In the genomic region with DNA sequence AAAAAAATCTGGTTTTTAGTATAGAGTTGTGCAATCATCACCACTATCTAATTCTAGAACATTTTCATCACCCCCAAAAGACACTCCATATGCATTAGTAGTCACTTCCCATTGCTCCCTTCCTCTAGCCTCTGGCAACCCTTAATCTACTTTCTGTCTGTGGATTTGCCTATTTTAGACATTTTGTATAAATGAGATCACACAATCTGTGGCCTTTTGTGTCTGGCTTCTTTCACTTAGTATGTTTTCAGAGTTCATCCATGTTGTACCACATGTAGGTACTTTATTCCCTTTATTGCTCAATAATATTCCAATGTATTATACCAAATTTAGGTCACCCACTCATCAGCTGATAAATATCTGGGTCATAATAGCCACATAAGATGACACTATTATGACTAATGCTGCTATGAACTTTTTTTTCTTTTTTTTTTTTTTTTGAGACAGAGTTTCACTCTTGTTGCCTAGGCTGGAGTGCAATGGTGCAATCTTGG, we compare ENCODE assay signal across 18 cellular contexts.
DNase-seq lines count a peak whose midpoint lies in the region; ATAC-seq and TF ChIP-seq lines count a peak whose summit lies in the region.
"Had no signal": no experiment of that assay in that cellular context is flagged by ENCODE, and none has a peak within 500 bp of the region (broad histone marks: within the 10 kb centered on the region; RNA-seq: fewer than 3 reads in every experiment).

No MANE protein-coding gene starts in this region.

- no peaks in the 10 kb centered on the region for H3K27me3 Mint-ChIP-seq in activated CD4-positive, alpha-beta memory T cell treated with anti-CD3 and anti-CD28 coated beads for 36 hours
- H3K27me3 Mint-ChIP-seq in activated CD4-positive, alpha-beta memory T cell treated with anti-CD3 and anti-CD28 coated beads, Interleukin-2, amount 10 ng/mL, durations not matched to agents 7 days and 5 days = no peaks in the 10 kb centered on the region

- H3K4me3 Mint-ChIP-seq in activated CD4-positive, alpha-beta memory T cell treated with anti-CD3 and anti-CD28 coated beads for 36 hours = no peak overlapping the region
- H3K4me3 Mint-ChIP-seq in activated CD4-positive, alpha-beta memory T cell treated with anti-CD3 and anti-CD28 coated beads, Interleukin-2, amount 10 ng/mL, durations not matched to agents 7 days and 5 days = no peak overlapping the region
- H3K4me3 Mint-ChIP-seq in stimulated activated effector memory CD8-positive, alpha-beta T cell treated with anti-CD3 and anti-CD28 coated beads, Interleukin-12 subunit alpha, Interleukin-12 subunit beta, amount 100 ng/mL, for 72 hours = no peak overlapping the region

- intact Hi-C loops in activated CD4-positive, alpha-beta memory T cell treated with anti-CD3 and anti-CD28 coated beads for 36 hours (cut with micrococcal nuclease) = no loop called here

- TF ChIP-seq CTCF in epithelial cell of esophagus (IDR thresholded peaks at IDR 0.05; ENCODE audit: insufficient read depth, low read depth, low read length, missing control alignments) = no peak

- CTCF ChIA-PET in activated CD4-positive, alpha-beta memory T cell treated with anti-CD3 and anti-CD28 coated beads for 36 hours (lab: Charles Lee) = interaction anchor here (1.0 kb wide), 1 partner anchor 301 kb away, joined by 4 read pairs; no protein-coding TSS in a partner anchor
- CTCF ChIA-PET in activated CD4-positive, alpha-beta memory T cell treated with anti-CD3 and anti-CD28 coated beads, Interleukin-2, amount 10 ng/mL, durations not matched to agents 7 days and 5 days (lab: Charles Lee) = interaction anchor here (0.7 to 0.8 kb wide), 2 partner anchors 19 to 416 kb away, joined by 3 read pairs; no protein-coding TSS in a partner anchor

- peaks cover 26% of the 10 kb centered on the region for H3K4me1 Mint-ChIP-seq in activated CD4-positive, alpha-beta memory T cell treated with anti-CD3 and anti-CD28 coated beads for 36 hours (ENCODE audit: low read depth)
- H3K4me1 Mint-ChIP-seq in activated CD4-positive, alpha-beta memory T cell treated with anti-CD3 and anti-CD28 coated beads, Interleukin-2, amount 10 ng/mL, durations not matched to agents 7 days and 5 days = peaks cover 15% of the 10 kb centered on the region
- H3K4me1 Mint-ChIP-seq in stimulated activated effector memory CD8-positive, alpha-beta T cell treated with anti-CD3 and anti-CD28 coated beads, Interleukin-12 subunit alpha, Interleukin-12 subunit beta, amount 100 ng/mL, for 72 hours = peaks cover 15% of the 10 kb centered on the region

- H3K36me3 Mint-ChIP-seq in activated CD4-positive, alpha-beta memory T cell treated with anti-CD3 and anti-CD28 coated beads for 36 hours = peaks cover 18% of the 10 kb centered on the region
- peaks cover 10% of the 10 kb centered on the region for H3K36me3 Mint-ChIP-seq in activated CD4-positive, alpha-beta memory T cell treated with anti-CD3 and anti-CD28 coated beads, Interleukin-2, amount 10 ng/mL, durations not matched to agents 7 days and 5 days (ENCODE audit: low read depth)
- peaks cover 8% of the 10 kb centered on the region for H3K36me3 Mint-ChIP-seq in stimulated activated effector memory CD8-positive, alpha-beta T cell treated with anti-CD3 and anti-CD28 coated beads, Interleukin-12 subunit alpha, Interleukin-12 subunit beta, amount 100 ng/mL, for 72 hours

- H3K27ac Mint-ChIP-seq in activated CD4-positive, alpha-beta memory T cell treated with anti-CD3 and anti-CD28 coated beads for 36 hours = peak overlapping the region; percentile 3
- H3K27ac Mint-ChIP-seq in activated CD4-positive, alpha-beta memory T cell treated with anti-CD3 and anti-CD28 coated beads, Interleukin-2, amount 10 ng/mL, durations not matched to agents 7 days and 5 days = no peak overlapping the region
- H3K27ac Mint-ChIP-seq in stimulated activated effector memory CD8-positive, alpha-beta T cell treated with anti-CD3 and anti-CD28 coated beads, Interleukin-12 subunit alpha, Interleukin-12 subunit beta, amount 100 ng/mL, for 72 hours = no peak overlapping the region

- no peak overlapping the region for H3K4me3 ChIP-seq in epithelial cell of esophagus (ENCODE audit: low read length)
- H3K4me3 ChIP-seq: A549, tibial artery had no signal

- DNase-seq in activated CD4-positive, alpha-beta memory T cell treated with anti-CD3 and anti-CD28 coated beads for 36 hours = no peak
- DNase-seq in activated CD4-positive, alpha-beta memory T cell treated with anti-CD3 and anti-CD28 coated beads, Interleukin-2, amount 10 ng/mL, durations not matched to agents 7 days and 5 days = no peak
- DNase-seq in RPMI7951 (ENCODE audit: low read depth) (peak; percentile 36), epithelial cell of esophagus (ENCODE audit: low read depth) (peak; percentile 65), NCI-H526 (lab: John Stamatoyannopoulos, UW) (no peak), COLO829 (ENCODE audit: low spot score) (no peak)
- DNase-seq in stimulated activated effector memory CD8-positive, alpha-beta T cell treated with anti-CD3 and anti-CD28 coated beads, Interleukin-12 subunit alpha, Interleukin-12 subunit beta, amount 100 ng/mL, for 72 hours (ENCODE audit: low spot score in 2 of 2) = no peak
- DNase-seq in activated CD4-positive, alpha-beta T cell treated with anti-CD3 and anti-CD28 coated beads for 48 hours = no peak
- DNase-seq: activated CD8-positive, alpha-beta memory T cell treated with anti-CD3 and anti-CD28 coated beads, Interleukin-2, amount 50 U/mL, for 4 hours; central memory CD4-positive, alpha-beta T cell; DMS153; islet precursor cell; NCI-H2081 treated with DMSO at 0.1 percent for 48 hours; OCI-M1; right cardiac atrium; T-helper 9 cell; tibial artery had no signal

- no peaks in the 10 kb centered on the region for H3K9me3 Mint-ChIP-seq in activated CD4-positive, alpha-beta memory T cell treated with anti-CD3 and anti-CD28 coated beads for 36 hours
- no peaks in the 10 kb centered on the region for H3K9me3 Mint-ChIP-seq in activated CD4-positive, alpha-beta memory T cell treated with anti-CD3 and anti-CD28 coated beads, Interleukin-2, amount 10 ng/mL, durations not matched to agents 7 days and 5 days
- H3K9me3 Mint-ChIP-seq in stimulated activated effector memory CD8-positive, alpha-beta T cell treated with anti-CD3 and anti-CD28 coated beads, Interleukin-12 subunit alpha, Interleukin-12 subunit beta, amount 100 ng/mL, for 72 hours = no peaks in the 10 kb centered on the region

- ATAC-seq in stimulated activated effector memory CD8-positive, alpha-beta T cell treated with anti-CD3 and anti-CD28 coated beads, Interleukin-12 subunit alpha, Interleukin-12 subunit beta, amount 100 ng/mL, for 72 hours = peak; percentile 68
- ATAC-seq: A549 had no signal

- POLR2A ChIA-PET in activated CD4-positive, alpha-beta memory T cell treated with anti-CD3 and anti-CD28 coated beads for 36 hours (lab: Charles Lee) = no interaction called here
- POLR2A ChIA-PET in activated CD4-positive, alpha-beta memory T cell treated with anti-CD3 and anti-CD28 coated beads, Interleukin-2, amount 10 ng/mL, durations not matched to agents 7 days and 5 days (lab: Charles Lee) = no interaction called here

Comparison
In these comparisons a context has a peak if more than half of its experiments do, and no peak if none do; other contexts are left out.
1. DNase-seq: peak in RPMI7951 (single experiment) and epithelial cell of esophagus (single experiment); none in activated CD4-positive, alpha-beta memory T cell treated with anti-CD3 and anti-CD28 coated beads for 36 hours (single experiment), activated CD4-positive, alpha-beta memory T cell treated with anti-CD3 and anti-CD28 coated beads, Interleukin-2, amount 10 ng/mL, durations not matched to agents 7 days and 5 days (single experiment), stimulated activated effector memory CD8-positive, alpha-beta T cell treated with anti-CD3 and anti-CD28 coated beads, Interleukin-12 subunit alpha, Interleukin-12 subunit beta, amount 100 ng/mL, for 72 hours (0 of 2), NCI-H526 (0 of 2), COLO829 (single experiment) and activated CD4-positive, alpha-beta T cell treated with anti-CD3 and anti-CD28 coated beads for 48 hours (single experiment).